In genomic region chr14:38505221-38506095, GRCh38 we compare ENCODE assay signal across 25 cellular contexts.
DNase-seq lines count a peak whose midpoint lies in the region; ATAC-seq, FAIRE-seq and TF ChIP-seq lines count a peak whose summit lies in the region.
"Had no signal": no experiment of that assay in that cellular context is flagged by ENCODE, and none has a peak within 500 bp of the region (broad histone marks: within the 10 kb centered on the region; RNA-seq: fewer than 3 reads in every experiment).

No MANE protein-coding gene starts in this region.

- H3K27me3 Mint-ChIP-seq in neural crest cell (ENCODE audit: low read depth), result no peaks in the 10 kb centered on the region
- H3K27me3 Mint-ChIP-seq: activated naive CD8-positive, alpha-beta T cell treated with anti-CD3 and anti-CD28 coated beads for 36 hours had no signal

- peaks cover 16% of the 10 kb centered on the region for H3K4me1 Mint-ChIP-seq in neural crest cell
- H3K4me1 Mint-ChIP-seq: activated naive CD8-positive, alpha-beta T cell treated with anti-CD3 and anti-CD28 coated beads for 36 hours; immature natural killer cell had no signal

- H4K20me1 ChIP-seq in fibroblast of lung (ENCODE audit: control insufficient read depth, extremely low read depth, insufficient read depth, low read length), result no peaks in the 10 kb centered on the region
- H4K20me1 ChIP-seq: BLaER1 treated with 17β-estradiol and CSF1 and Interleukin-3, amounts not matched to agents 10 nM and 100 nM had no signal

- H3K4me2 ChIP-seq in fibroblast of lung (ENCODE audit: extremely low read depth, insufficient read depth, low read length), result no peak overlapping the region
- H3K4me2 ChIP-seq: BLaER1 treated with 17β-estradiol and CSF1 and Interleukin-3, amounts not matched to agents 10 nM and 100 nM had no signal

- H3K4me1 ChIP-seq in fibroblast of lung (ENCODE audit: control insufficient read depth, extremely low read depth, insufficient read depth, low read length), result no peaks in the 10 kb centered on the region
- H3K4me1 ChIP-seq: Caco-2, colonic mucosa, stomach had no signal

- H2AFZ ChIP-seq in fibroblast of lung (ENCODE audit: low read length), result no peak overlapping the region

- H3K4me3 Mint-ChIP-seq in neural crest cell, result peak overlapping the region; percentile 23
- H3K4me3 Mint-ChIP-seq: activated naive CD8-positive, alpha-beta T cell treated with anti-CD3 and anti-CD28 coated beads for 36 hours; immature natural killer cell had no signal

- H3K27ac ChIP-seq in fibroblast of lung (ENCODE audit: insufficient read depth, low read length), result no peak overlapping the region
- H3K27ac ChIP-seq: BLaER1 treated with 17β-estradiol and CSF1 and Interleukin-3, amounts not matched to agents 10 nM and 100 nM; colonic mucosa; neutrophil; stomach; tibial nerve had no signal

- H3K9ac ChIP-seq in fibroblast of lung (ENCODE audit: insufficient read depth, low read length), result no peak overlapping the region
- H3K9ac ChIP-seq: BLaER1 treated with 17β-estradiol and CSF1 and Interleukin-3, amounts not matched to agents 10 nM and 100 nM had no signal

- no peak overlapping the region for H3K4me3 ChIP-seq in fibroblast of lung (replicated peaks in 1 of 4; ENCODE audit: control extremely low read depth in 1 of 4, insufficient read depth in 1 of 4, low read depth in 3 of 4, low read length in 4 of 4)
- H3K4me3 ChIP-seq: BLaER1 treated with 17β-estradiol and CSF1 and Interleukin-3, amounts not matched to agents 10 nM and 100 nM; colonic mucosa; stomach; tibial nerve had no signal

- peak; percentile 29 for FAIRE-seq in D721Med (lab: Jason Lieb, UNC)
- FAIRE-seq: GM18507 had no signal

- no peaks in the 10 kb centered on the region for H3K36me3 ChIP-seq in fibroblast of lung (ENCODE audit: control insufficient read depth, insufficient read depth, low read length)
- H3K36me3 ChIP-seq: BLaER1 treated with 17β-estradiol and CSF1 and Interleukin-3, amounts not matched to agents 10 nM and 100 nM; colonic mucosa; neutrophil; stomach; tibial nerve had no signal

- DNase-seq in D721Med (ENCODE audit: insufficient read length, low spot score) (no peak), NCI-H1048 (lab: John Stamatoyannopoulos, UW) (peak; percentile 57), fibroblast of lung (ENCODE audit: low read depth in 2 of 2) (peak; percentile 31 to 41), neural crest cell (ENCODE audit: low read depth, low spot score) (no peak), sciatic nerve (ENCODE audit: low spot score) (no peak), NCI-H1092 treated with DMSO at 0.1 percent for 48 hours (lab: John Stamatoyannopoulos, UW) (no peak), NCI-H2171 treated with DMSO at 0.1 percent for 48 hours (lab: John Stamatoyannopoulos, UW) (no peak)
- DNase-seq: activated CD4-positive, alpha-beta T cell treated with anti-CD3 and anti-CD28 coated beads, Interleukin-2, amount 50 U/mL, for 48 hours; activated CD8-positive, alpha-beta memory T cell treated with anti-CD3 and anti-CD28 coated beads, Interleukin-2, amount 50 U/mL, for 48 hours; activated naive CD8-positive, alpha-beta T cell treated with anti-CD3 and anti-CD28 coated beads for 36 hours; Caco-2; colonic mucosa; H7; immature natural killer cell; left ventricle myocardium superior; MM.1S; NCI-H146; NCI-H748 treated with DMSO at 0.1 percent for 48 hours; stomach; T-helper 9 cell had no signal

- H3K27ac Mint-ChIP-seq in neural crest cell (ENCODE audit: unreplicated experiment), result peak overlapping the region; percentile 87
- H3K27ac Mint-ChIP-seq: activated naive CD8-positive, alpha-beta T cell treated with anti-CD3 and anti-CD28 coated beads for 36 hours; immature natural killer cell had no signal

- TF ChIP-seq CTCF in D721Med (IDR thresholded peaks at IDR 0.05; ENCODE audit: insufficient read depth, missing control alignments) (no peak), fibroblast of lung (conservative IDR thresholded peaks at IDR 0.05 in 1 of 2, IDR thresholded peaks at IDR 0.05 in 1 of 2; ENCODE audit: low read depth in 1 of 2, low read length in 2 of 2) (no peak), neural crest cell (conservative IDR thresholded peaks at IDR 0.05) (no peak)

- no peak for ATAC-seq in HG03469 (IDR thresholded peaks at IDR 0.05; ENCODE audit: unreplicated experiment)
- ATAC-seq in sciatic nerve, result no peak
- ATAC-seq: left ventricle myocardium superior had no signal

- no peaks in the 10 kb centered on the region for H3K79me2 ChIP-seq in fibroblast of lung (ENCODE audit: control insufficient read depth, insufficient read depth, low read length)

- no peaks in the 10 kb centered on the region for H3K9me3 Mint-ChIP-seq in neural crest cell
- H3K9me3 Mint-ChIP-seq: activated naive CD8-positive, alpha-beta T cell treated with anti-CD3 and anti-CD28 coated beads for 36 hours had no signal

- no peaks in the 10 kb centered on the region for H3K36me3 Mint-ChIP-seq in neural crest cell (ENCODE audit: low read depth)
- H3K36me3 Mint-ChIP-seq: activated naive CD8-positive, alpha-beta T cell treated with anti-CD3 and anti-CD28 coated beads for 36 hours; immature natural killer cell had no signal

- no peaks in the 10 kb centered on the region for H3K27me3 ChIP-seq in fibroblast of lung (ENCODE audit: control insufficient read depth, insufficient read depth, low read length)
- H3K27me3 ChIP-seq: BLaER1 treated with 17β-estradiol and CSF1 and Interleukin-3, amounts not matched to agents 10 nM and 100 nM; colonic mucosa; neutrophil; stomach; tibial nerve had no signal

- H3K9me3 ChIP-seq in fibroblast of lung (ENCODE audit: control insufficient read depth, insufficient read depth, low read depth, low read length), result no peaks in the 10 kb centered on the region
- H3K9me3 ChIP-seq: BLaER1 treated with 17β-estradiol and CSF1 and Interleukin-3, amounts not matched to agents 10 nM and 100 nM; Caco-2; colonic mucosa; neutrophil; stomach; tibial nerve had no signal

- intact Hi-C loops in sciatic nerve (cut with DNase I), result no loop called here

Comparison
In these comparisons a context has a peak if more than half of its experiments do, and no peak if none do; other contexts are left out.
1. DNase-seq: peak in NCI-H1048 (single experiment) and fibroblast of lung (2 of 2); none in D721Med (single experiment), neural crest cell (single experiment), sciatic nerve (single experiment), NCI-H1092 treated with DMSO at 0.1 percent for 48 hours (single experiment) and NCI-H2171 treated with DMSO at 0.1 percent for 48 hours (single experiment).